In the genomic region with DNA sequence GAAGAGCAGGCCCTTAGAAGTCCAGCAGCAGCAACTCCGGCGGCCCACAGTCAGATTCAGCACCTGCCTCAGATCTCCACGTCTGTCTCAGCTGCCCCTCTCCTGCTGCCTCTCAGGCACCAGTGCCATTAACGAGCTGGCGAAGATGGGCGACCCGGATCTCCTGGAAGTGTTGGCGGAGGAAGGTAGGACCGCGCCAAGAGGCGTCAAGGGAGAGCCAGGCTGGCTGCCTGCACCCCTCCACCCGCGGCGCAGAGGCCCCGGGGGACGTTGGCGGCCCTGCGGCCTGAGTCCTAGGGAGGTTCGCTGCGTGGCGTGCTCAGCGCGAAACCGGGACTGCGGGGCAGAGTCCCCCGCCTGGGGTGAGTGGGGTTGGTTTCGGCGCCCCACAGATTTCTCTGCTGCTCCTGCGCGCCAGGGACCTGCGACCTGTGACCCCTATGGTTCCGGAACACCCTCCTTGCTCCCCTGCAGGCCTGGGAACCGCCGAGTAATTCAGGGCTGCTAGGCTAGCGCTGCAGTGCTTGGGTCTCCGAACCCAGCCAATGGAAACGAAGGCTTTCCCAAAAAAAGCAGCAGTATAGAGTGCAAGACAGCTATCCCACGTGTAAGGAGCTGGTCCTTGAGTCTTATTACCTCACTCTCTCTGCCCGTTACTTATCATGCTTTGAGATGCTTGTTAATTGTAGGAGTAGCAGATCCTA, we compare ENCODE assay signal across 1 cellular context.
TF ChIP-seq lines count a peak whose summit lies in the region.

No MANE protein-coding gene starts in this region.

TF ChIP-seq in SK-N-SH, 30 proteins besides CTCF, POLR2A, EP300 and RAD21 (continued from another document):
- TF ChIP-seq, protein P1, sequence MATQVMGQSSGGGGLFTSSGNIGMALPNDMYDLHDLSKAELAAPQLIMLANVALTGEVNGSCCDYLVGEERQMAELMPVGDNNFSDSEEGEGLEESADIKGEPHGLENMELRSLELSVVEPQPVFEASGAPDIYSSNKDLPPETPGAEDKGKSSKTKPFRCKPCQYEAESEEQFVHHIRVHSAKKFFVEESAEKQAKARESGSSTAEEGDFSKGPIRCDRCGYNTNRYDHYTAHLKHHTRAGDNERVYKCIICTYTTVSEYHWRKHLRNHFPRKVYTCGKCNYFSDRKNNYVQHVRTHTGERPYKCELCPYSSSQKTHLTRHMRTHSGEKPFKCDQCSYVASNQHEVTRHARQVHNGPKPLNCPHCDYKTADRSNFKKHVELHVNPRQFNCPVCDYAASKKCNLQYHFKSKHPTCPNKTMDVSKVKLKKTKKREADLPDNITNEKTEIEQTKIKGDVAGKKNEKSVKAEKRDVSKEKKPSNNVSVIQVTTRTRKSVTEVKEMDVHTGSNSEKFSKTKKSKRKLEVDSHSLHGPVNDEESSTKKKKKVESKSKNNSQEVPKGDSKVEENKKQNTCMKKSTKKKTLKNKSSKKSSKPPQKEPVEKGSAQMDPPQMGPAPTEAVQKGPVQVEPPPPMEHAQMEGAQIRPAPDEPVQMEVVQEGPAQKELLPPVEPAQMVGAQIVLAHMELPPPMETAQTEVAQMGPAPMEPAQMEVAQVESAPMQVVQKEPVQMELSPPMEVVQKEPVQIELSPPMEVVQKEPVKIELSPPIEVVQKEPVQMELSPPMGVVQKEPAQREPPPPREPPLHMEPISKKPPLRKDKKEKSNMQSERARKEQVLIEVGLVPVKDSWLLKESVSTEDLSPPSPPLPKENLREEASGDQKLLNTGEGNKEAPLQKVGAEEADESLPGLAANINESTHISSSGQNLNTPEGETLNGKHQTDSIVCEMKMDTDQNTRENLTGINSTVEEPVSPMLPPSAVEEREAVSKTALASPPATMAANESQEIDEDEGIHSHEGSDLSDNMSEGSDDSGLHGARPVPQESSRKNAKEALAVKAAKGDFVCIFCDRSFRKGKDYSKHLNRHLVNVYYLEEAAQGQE (IDR thresholded peaks at IDR 0.05; ENCODE audit: low read depth, low read length), result no peak
- TF ChIP-seq ELF1 (IDR thresholded peaks at IDR 0.05), result no peak
- TF ChIP-seq MEF2A (IDR thresholded peaks at IDR 0.05; ENCODE audit: borderline replicate concordance, low read depth), result no peak
- no peak for TF ChIP-seq EZH2phosphoT487 (IDR thresholded peaks at IDR 0.05; ENCODE audit: borderline replicate concordance, low read depth)
- no peak for TF ChIP-seq SIN3A (IDR thresholded peaks at IDR 0.05; ENCODE audit: borderline replicate concordance, low read depth, low read length)
- no peak for TF ChIP-seq RFX5 (IDR thresholded peaks at IDR 0.05; ENCODE audit: low read length)
- TF ChIP-seq NFIC (IDR thresholded peaks at IDR 0.05; ENCODE audit: borderline replicate concordance), result no peak
- no peak for TF ChIP-seq CHD2 (IDR thresholded peaks at IDR 0.05; ENCODE audit: low read length, partially characterized antibody)
- TF ChIP-seq, protein P2, sequence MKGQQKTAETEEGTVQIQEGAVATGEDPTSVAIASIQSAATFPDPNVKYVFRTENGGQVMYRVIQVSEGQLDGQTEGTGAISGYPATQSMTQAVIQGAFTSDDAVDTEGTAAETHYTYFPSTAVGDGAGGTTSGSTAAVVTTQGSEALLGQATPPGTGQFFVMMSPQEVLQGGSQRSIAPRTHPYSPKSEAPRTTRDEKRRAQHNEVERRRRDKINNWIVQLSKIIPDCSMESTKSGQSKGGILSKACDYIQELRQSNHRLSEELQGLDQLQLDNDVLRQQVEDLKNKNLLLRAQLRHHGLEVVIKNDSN (IDR thresholded peaks at IDR 0.05; ENCODE audit: borderline replicate concordance, low read depth), result no peak
